In the genomic region with DNA sequence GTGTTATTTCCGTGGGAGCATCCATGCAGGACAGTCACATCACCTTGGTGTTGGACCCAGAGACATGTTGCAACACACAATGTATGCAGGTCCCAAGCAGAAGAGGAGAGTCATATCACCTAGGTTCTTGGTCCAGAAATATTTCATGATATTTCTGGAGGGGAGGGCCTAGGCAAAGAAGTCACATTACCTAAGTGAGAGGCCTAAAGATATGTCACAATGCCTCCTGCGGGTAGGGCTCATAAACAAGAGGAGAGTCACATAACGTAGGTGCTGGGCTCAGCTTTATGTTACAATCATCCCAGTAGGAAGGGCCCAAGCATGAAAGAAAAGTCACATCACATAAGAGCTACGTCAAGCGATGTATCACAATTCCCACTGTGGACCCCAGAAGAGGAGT, we compare ENCODE assay signal across 33 cellular contexts.
"Had no signal": no experiment of that assay in that cellular context is flagged by ENCODE, and none has a peak within 500 bp of the region (broad histone marks: within the 10 kb centered on the region; RNA-seq: fewer than 3 reads in every experiment).

No MANE protein-coding gene starts in this region.

- ATAC-seq: foreskin keratinocyte, gastrocnemius medialis, heart right ventricle had no signal

- FAIRE-seq: astrocyte, bronchial epithelial cell had no signal

- H3K27me3 ChIP-seq: brain microvascular endothelial cell, dorsolateral prefrontal cortex, esophagus muscularis mucosa, foreskin keratinocyte, gastrocnemius medialis, heart right ventricle had no signal

- DNase-seq: activated CD4-positive, alpha-beta memory T cell treated with anti-CD3 and anti-CD28 coated beads, Interleukin-2, amount 10 ng/mL, durations not matched to agents 7 days and 5 days; activated CD4-positive, alpha-beta T cell treated with anti-CD3 and anti-CD28 coated beads for 1 hour; activated CD4-positive, alpha-beta T cell treated with anti-CD3 and anti-CD28 coated beads for 4 hours; activated CD4-positive, alpha-beta T cell treated with anti-CD3 and anti-CD28 coated beads, Interleukin-2, amount 10 ng/mL, durations not matched to agents 7 days and 5 days; activated CD4-positive, alpha-beta T cell treated with anti-CD3 and anti-CD28 coated beads, Interleukin-2, amount 50 U/mL, for 4 hours; activated CD4-positive, CD25-positive, alpha-beta regulatory T cell; activated CD8-positive, alpha-beta memory T cell treated with anti-CD3 and anti-CD28 coated beads, Interleukin-2, amount 50 U/mL, for 48 hours; activated gamma-delta T cell treated with Interleukin-2 at 50 U/mL for 16 hours; activated naive CD4-positive, alpha-beta T cell treated with anti-CD3 and anti-CD28 coated beads, Interleukin-2, amount 50 U/mL, for 16 hours; activated naive CD4-positive, alpha-beta T cell treated with Interleukin-2 at 50 U/mL for 16 hours; activated T-cell treated with anti-CD3 and anti-CD28 coated beads for 4 hours; activated T-cell treated with anti-CD3 and anti-CD28 coated beads, Interleukin-2, amount 50 U/mL, for 24 hours; amniotic stem cell; anterior cingulate cortex; brain microvascular endothelial cell; dorsolateral prefrontal cortex; effector memory CD4-positive, alpha-beta T cell; endodermal cell; erythroblast; foreskin keratinocyte; gastrocnemius medialis; heart right ventricle; T-helper 1 cell; T-helper 2 cell had no signal

- H3K4me1 Mint-ChIP-seq: activated CD4-positive, alpha-beta memory T cell treated with anti-CD3 and anti-CD28 coated beads, Interleukin-2, amount 10 ng/mL, durations not matched to agents 7 days and 5 days; activated CD4-positive, alpha-beta T cell treated with anti-CD3 and anti-CD28 coated beads, Interleukin-2, amount 10 ng/mL, durations not matched to agents 7 days and 5 days; central memory CD8-positive, alpha-beta T cell; endodermal cell had no signal

- H3K4me1 ChIP-seq: esophagus muscularis mucosa, foreskin keratinocyte, gastrocnemius medialis, heart right ventricle had no signal

- H3K4me3 Mint-ChIP-seq: activated CD4-positive, alpha-beta memory T cell treated with anti-CD3 and anti-CD28 coated beads, Interleukin-2, amount 10 ng/mL, durations not matched to agents 7 days and 5 days; activated CD4-positive, alpha-beta T cell treated with anti-CD3 and anti-CD28 coated beads, Interleukin-2, amount 10 ng/mL, durations not matched to agents 7 days and 5 days; activated naive CD8-positive, alpha-beta T cell; activated T-cell treated with anti-CD3 and anti-CD28 coated beads, Interleukin-2, amount 50 U/mL, for 24 hours; activated T-helper 1 cell treated with anti-CD3 and anti-CD28 coated beads, Interleukin-12 subunit alpha, Interleukin-12 subunit beta, Interleukin-2, Interleukin-4 antibody, amounts not matched to agents 30 ng/mL and 10 ng/mL and 1 ng/mL, durations not matched to agents 14 hours and 24 hours and 36 hours; central memory CD8-positive, alpha-beta T cell; dendritic cell treated with granulocyte-macrophage colony-stimulating factor and Interleukin-4, amounts not matched to agents 40 ng/mL and 50 ng/mL, for 4 days; endodermal cell had no signal

- H3K4me3 ChIP-seq: coronary artery, dorsolateral prefrontal cortex, esophagus muscularis mucosa, gastrocnemius medialis, heart right ventricle had no signal

- H3K27ac ChIP-seq: brain microvascular endothelial cell, coronary artery, dorsolateral prefrontal cortex, esophagus muscularis mucosa, foreskin keratinocyte, gastrocnemius medialis, heart right ventricle had no signal

- H3K27me3 Mint-ChIP-seq: activated CD4-positive, alpha-beta memory T cell treated with anti-CD3 and anti-CD28 coated beads, Interleukin-2, amount 10 ng/mL, durations not matched to agents 7 days and 5 days; activated CD4-positive, alpha-beta T cell treated with anti-CD3 and anti-CD28 coated beads, Interleukin-2, amount 10 ng/mL, durations not matched to agents 7 days and 5 days; activated naive CD8-positive, alpha-beta T cell; activated T-cell treated with anti-CD3 and anti-CD28 coated beads, Interleukin-2, amount 50 U/mL, for 24 hours; central memory CD8-positive, alpha-beta T cell; dendritic cell treated with granulocyte-macrophage colony-stimulating factor and Interleukin-4, amounts not matched to agents 40 ng/mL and 50 ng/mL, for 4 days had no signal

- H3K27ac Mint-ChIP-seq: activated CD4-positive, alpha-beta memory T cell treated with anti-CD3 and anti-CD28 coated beads, Interleukin-2, amount 10 ng/mL, durations not matched to agents 7 days and 5 days; activated CD4-positive, alpha-beta T cell treated with anti-CD3 and anti-CD28 coated beads, Interleukin-2, amount 10 ng/mL, durations not matched to agents 7 days and 5 days; activated T-cell treated with anti-CD3 and anti-CD28 coated beads, Interleukin-2, amount 50 U/mL, for 24 hours; activated T-helper 1 cell treated with anti-CD3 and anti-CD28 coated beads, Interleukin-12 subunit alpha, Interleukin-12 subunit beta, Interleukin-2, Interleukin-4 antibody, amounts not matched to agents 30 ng/mL and 10 ng/mL and 1 ng/mL, durations not matched to agents 14 hours and 24 hours and 36 hours; activated T-helper 2 cell treated with anti-CD3 and anti-CD28 coated beads, Interferon-gamma antibody, Interleukin-2, Interleukin-4, amounts not matched to agents 10 μg/mL and 5 μg/mL and 100 μg/mL, durations not matched to agents 14 hours and 24 hours and 36 hours; dendritic cell treated with granulocyte-macrophage colony-stimulating factor and Interleukin-4, amounts not matched to agents 40 ng/mL and 50 ng/mL, for 4 days; endodermal cell had no signal

- H3K9me3 Mint-ChIP-seq: central memory CD8-positive, alpha-beta T cell; dendritic cell treated with granulocyte-macrophage colony-stimulating factor and Interleukin-4, amounts not matched to agents 40 ng/mL and 50 ng/mL, for 4 days; endodermal cell had no signal

- H3K36me3 ChIP-seq: brain microvascular endothelial cell had no signal

- H3K9me3 ChIP-seq: gastrocnemius medialis, heart right ventricle had no signal
